ENCODE assay signal across 17 cellular contexts in the genomic region with DNA sequence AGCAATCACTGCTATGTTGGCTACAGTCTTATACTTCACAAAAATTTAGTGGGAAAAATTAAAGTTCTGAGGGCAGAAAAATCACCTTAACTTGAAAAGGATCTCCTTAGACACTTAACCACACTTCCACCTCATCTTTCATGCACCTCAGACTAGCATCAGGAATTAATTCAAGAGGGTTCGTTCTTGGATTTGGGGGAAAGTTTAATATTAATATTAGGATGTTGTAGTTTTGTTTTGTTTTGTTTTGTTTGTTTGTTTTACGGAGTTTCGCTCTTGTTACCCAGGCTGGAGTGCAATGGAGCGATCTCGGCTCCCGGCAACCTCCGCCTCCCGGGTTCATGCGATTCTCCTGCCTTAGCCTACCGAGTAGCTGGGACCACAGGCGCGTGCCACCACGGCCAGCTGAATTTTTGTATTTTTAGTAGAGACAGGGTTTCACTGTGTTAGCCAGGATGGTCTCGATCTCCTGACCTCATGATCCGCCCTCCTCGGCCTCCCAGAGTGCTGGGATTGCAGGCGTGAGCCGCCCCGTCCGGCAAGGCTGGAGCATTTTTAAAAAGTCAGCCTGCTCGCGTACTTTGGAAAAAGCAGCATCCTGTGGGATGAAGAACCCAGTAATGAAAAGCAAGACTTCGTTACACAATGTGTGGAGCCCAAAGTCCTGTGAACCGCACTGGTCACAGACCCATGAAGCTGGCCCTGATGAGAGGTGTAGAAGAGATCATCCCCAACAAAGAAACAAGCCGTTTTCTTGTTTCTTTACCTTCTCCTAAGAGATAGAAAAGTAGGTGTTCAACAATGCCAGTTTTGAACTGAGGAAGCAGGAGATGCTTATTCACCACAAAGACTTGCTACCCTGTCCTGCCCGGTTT.
"Had no signal": no experiment of that assay in that cellular context is flagged by ENCODE, and none has a peak within 500 bp of the region (broad histone marks: within the 10 kb centered on the region; RNA-seq: fewer than 3 reads in every experiment).

No MANE protein-coding gene starts in this region.

- H3K4me3 Mint-ChIP-seq: activated CD4-positive, alpha-beta T cell treated with anti-CD3 and anti-CD28 coated beads, Interleukin-2, amount 10 ng/mL, durations not matched to agents 24 days and 14 days; activated naive CD8-positive, alpha-beta T cell treated with anti-CD3 and anti-CD28 coated beads, Interleukin-2, amount 50 U/mL, for 24 hours; activated T-helper 1 cell treated with anti-CD3 and anti-CD28 coated beads, Interleukin-12 subunit alpha, Interleukin-12 subunit beta, Interleukin-2, Interleukin-4 antibody, amounts not matched to agents 30 ng/mL and 10 ng/mL and 1 ng/mL, durations not matched to agents 14 hours and 24 hours and 36 hours; naive B cell; stimulated activated effector memory CD8-positive, alpha-beta T cell treated with anti-CD3 and anti-CD28 coated beads, Interleukin-12 subunit alpha, Interleukin-12 subunit beta, amount 100 ng/mL, for 72 hours had no signal

- H3K27ac ChIP-seq: ascending aorta, cardiac muscle cell, gastrocnemius medialis, heart right ventricle, neutrophil, right atrium auricular region, tibial artery, vagina had no signal

- ATAC-seq: gastrocnemius medialis, heart right ventricle had no signal

- H3K27ac Mint-ChIP-seq: activated CD4-positive, alpha-beta T cell treated with anti-CD3 and anti-CD28 coated beads, Interleukin-2, amount 10 ng/mL, durations not matched to agents 24 days and 14 days; activated naive CD8-positive, alpha-beta T cell treated with anti-CD3 and anti-CD28 coated beads, Interleukin-2, amount 50 U/mL, for 24 hours; activated T-helper 1 cell treated with anti-CD3 and anti-CD28 coated beads, Interleukin-12 subunit alpha, Interleukin-12 subunit beta, Interleukin-2, Interleukin-4 antibody, amounts not matched to agents 30 ng/mL and 10 ng/mL and 1 ng/mL, durations not matched to agents 14 hours and 24 hours and 36 hours; naive B cell; stimulated activated effector memory CD8-positive, alpha-beta T cell treated with anti-CD3 and anti-CD28 coated beads, Interleukin-12 subunit alpha, Interleukin-12 subunit beta, amount 100 ng/mL, for 72 hours had no signal

- DNase-seq: activated CD4-positive, alpha-beta T cell treated with anti-CD3 and anti-CD28 coated beads, Interleukin-2, amount 10 ng/mL, durations not matched to agents 24 days and 14 days; activated naive CD4-positive, alpha-beta T cell treated with Interleukin-2 at 50 U/mL for 16 hours; gastrocnemius medialis; heart right ventricle; midbrain; naive B cell; small intestine; T1000; tibial artery had no signal

- H3K36me3 ChIP-seq: ascending aorta, cardiac muscle cell, gastrocnemius medialis, heart right ventricle, neutrophil, right atrium auricular region, tibial artery, vagina had no signal

- H3K36me3 Mint-ChIP-seq: naive B cell; stimulated activated effector memory CD8-positive, alpha-beta T cell treated with anti-CD3 and anti-CD28 coated beads, Interleukin-12 subunit alpha, Interleukin-12 subunit beta, amount 100 ng/mL, for 72 hours had no signal

- H3K4me1 ChIP-seq: ascending aorta, gastrocnemius medialis, heart right ventricle, right atrium auricular region, tibial artery, vagina had no signal

- H3K9me3 Mint-ChIP-seq: activated CD4-positive, alpha-beta T cell treated with anti-CD3 and anti-CD28 coated beads, Interleukin-2, amount 10 ng/mL, durations not matched to agents 24 days and 14 days; stimulated activated effector memory CD8-positive, alpha-beta T cell treated with anti-CD3 and anti-CD28 coated beads, Interleukin-12 subunit alpha, Interleukin-12 subunit beta, amount 100 ng/mL, for 72 hours had no signal

- H3K4me1 Mint-ChIP-seq: activated naive CD8-positive, alpha-beta T cell treated with anti-CD3 and anti-CD28 coated beads, Interleukin-2, amount 50 U/mL, for 24 hours; naive B cell; stimulated activated effector memory CD8-positive, alpha-beta T cell treated with anti-CD3 and anti-CD28 coated beads, Interleukin-12 subunit alpha, Interleukin-12 subunit beta, amount 100 ng/mL, for 72 hours had no signal

- H3K27me3 ChIP-seq: ascending aorta, right atrium auricular region, vagina had no signal

- H3K9me3 ChIP-seq: ascending aorta, gastrocnemius medialis, neutrophil, right atrium auricular region, tibial artery, vagina had no signal

- H3K4me3 ChIP-seq: ascending aorta, cardiac muscle cell, gastrocnemius medialis, heart right ventricle, right atrium auricular region, tibial artery, vagina had no signal

- FAIRE-seq: small intestine had no signal
